In the genomic region with DNA sequence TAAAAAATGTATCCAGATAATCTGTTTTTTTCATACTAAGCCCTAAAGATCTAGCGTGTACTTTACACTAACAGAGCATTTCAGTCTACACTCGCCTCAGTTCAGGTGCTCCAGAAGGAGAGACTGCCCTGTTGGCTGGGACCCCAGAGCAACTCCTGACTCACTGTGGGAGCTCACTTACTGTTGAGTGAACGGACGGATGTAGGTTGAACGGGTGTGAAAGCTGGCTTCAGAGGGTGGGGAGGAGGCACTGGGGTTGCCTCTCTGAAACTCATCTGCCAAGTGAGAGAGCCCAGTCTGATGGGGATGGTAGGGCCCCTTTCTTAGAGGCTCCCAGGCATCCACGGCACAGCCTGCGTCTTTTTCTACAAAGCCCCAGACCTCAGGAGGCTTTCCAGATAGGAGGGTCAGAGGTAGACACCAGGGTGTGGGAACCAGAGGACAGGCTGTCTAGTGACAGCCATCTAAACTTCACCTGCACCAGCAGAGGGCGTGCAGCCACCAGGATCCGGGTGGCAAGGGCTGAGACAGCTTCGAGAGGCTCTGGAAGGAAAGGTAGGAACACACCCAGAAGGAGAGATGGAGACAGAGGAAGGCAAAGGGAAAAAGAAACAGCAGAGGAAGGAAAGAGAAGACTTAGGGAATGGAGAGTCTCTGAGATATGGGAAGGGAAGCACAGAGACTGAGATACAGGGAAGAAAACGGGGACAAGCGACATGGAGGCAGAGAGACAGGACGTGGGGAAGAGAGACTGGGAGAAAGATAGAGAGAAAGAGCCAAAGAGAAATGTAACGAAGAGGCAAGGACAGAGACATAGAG, we compare ENCODE assay signal across 1 cellular context.
TF ChIP-seq lines count a peak whose summit lies in the region.

No MANE protein-coding gene starts in this region.

TF ChIP-seq in GM12878, 131 proteins besides CTCF, POLR2A, EP300 and RAD21 (continued from another document):
- TF ChIP-seq, protein P1, sequence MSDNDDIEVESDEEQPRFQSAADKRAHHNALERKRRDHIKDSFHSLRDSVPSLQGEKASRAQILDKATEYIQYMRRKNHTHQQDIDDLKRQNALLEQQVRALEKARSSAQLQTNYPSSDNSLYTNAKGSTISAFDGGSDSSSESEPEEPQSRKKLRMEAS (IDR thresholded peaks at IDR 0.05; ENCODE audit: low read depth, low read length), result no peak
- TF ChIP-seq TCF7 (IDR thresholded peaks at IDR 0.05; ENCODE audit: borderline replicate concordance) (no peak), ESRRA (IDR thresholded peaks at IDR 0.05; ENCODE audit: low read length) (no peak), MYC (IDR thresholded peaks at IDR 0.05; ENCODE audit: insufficient read depth, insufficient read length, insufficient replicate concordance, low read length, severe bottlenecking) (no peak), POLR2AphosphoS2 (IDR thresholded peaks at IDR 0.05; ENCODE audit: low read depth, low read length) (no peak), ZNF622 (IDR thresholded peaks at IDR 0.05) (no peak), IKZF1 (conservative IDR thresholded peaks at IDR 0.05) (peak; percentile 61), ATF7 (IDR thresholded peaks at IDR 0.05; ENCODE audit: low read depth) (no peak), MEF2A (IDR thresholded peaks at IDR 0.05; ENCODE audit: insufficient read depth, low read depth, low read length) (no peak), ZNF207 (IDR thresholded peaks at IDR 0.05; ENCODE audit: borderline replicate concordance) (no peak), KAT2A (conservative IDR thresholded peaks at IDR 0.05; ENCODE audit: control insufficient read depth, low read depth, low read length) (no peak), RUNX3 (IDR thresholded peaks at IDR 0.05; ENCODE audit: low read length) (no peak), NFIC (IDR thresholded peaks at IDR 0.05; ENCODE audit: low read depth, low read length) (no peak), HCFC1 (IDR thresholded peaks at IDR 0.05; ENCODE audit: low read length) (peak; percentile 44; the same call in 1 of the 2 replicates), ZSCAN29 (IDR thresholded peaks at IDR 0.05) (no peak), EED (IDR thresholded peaks at IDR 0.05; ENCODE audit: low read depth) (no peak), CHD4 (IDR thresholded peaks at IDR 0.05) (no peak), PAX5 (IDR thresholded peaks at IDR 0.05; ENCODE audit: borderline replicate concordance, low read depth, low read length) (no peak), CEBPB (IDR thresholded peaks at IDR 0.05; ENCODE audit: borderline replicate concordance in 1 of 2, low read depth in 2 of 2, low read length in 2 of 2) (no peak), FOXM1 (IDR thresholded peaks at IDR 0.05; ENCODE audit: low read depth, low read length) (no peak), ZZZ3 (IDR thresholded peaks at IDR 0.05; ENCODE audit: control insufficient read depth, insufficient read length, low read depth) (no peak)
- TF ChIP-seq, protein P2, sequence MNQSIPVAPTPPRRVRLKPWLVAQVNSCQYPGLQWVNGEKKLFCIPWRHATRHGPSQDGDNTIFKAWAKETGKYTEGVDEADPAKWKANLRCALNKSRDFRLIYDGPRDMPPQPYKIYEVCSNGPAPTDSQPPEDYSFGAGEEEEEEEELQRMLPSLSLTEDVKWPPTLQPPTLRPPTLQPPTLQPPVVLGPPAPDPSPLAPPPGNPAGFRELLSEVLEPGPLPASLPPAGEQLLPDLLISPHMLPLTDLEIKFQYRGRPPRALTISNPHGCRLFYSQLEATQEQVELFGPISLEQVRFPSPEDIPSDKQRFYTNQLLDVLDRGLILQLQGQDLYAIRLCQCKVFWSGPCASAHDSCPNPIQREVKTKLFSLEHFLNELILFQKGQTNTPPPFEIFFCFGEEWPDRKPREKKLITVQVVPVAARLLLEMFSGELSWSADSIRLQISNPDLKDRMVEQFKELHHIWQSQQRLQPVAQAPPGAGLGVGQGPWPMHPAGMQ (IDR thresholded peaks at IDR 0.05; ENCODE audit: borderline replicate concordance), result no peak; the same call in 1 of the 2 replicates
- TF ChIP-seq, protein P3, sequence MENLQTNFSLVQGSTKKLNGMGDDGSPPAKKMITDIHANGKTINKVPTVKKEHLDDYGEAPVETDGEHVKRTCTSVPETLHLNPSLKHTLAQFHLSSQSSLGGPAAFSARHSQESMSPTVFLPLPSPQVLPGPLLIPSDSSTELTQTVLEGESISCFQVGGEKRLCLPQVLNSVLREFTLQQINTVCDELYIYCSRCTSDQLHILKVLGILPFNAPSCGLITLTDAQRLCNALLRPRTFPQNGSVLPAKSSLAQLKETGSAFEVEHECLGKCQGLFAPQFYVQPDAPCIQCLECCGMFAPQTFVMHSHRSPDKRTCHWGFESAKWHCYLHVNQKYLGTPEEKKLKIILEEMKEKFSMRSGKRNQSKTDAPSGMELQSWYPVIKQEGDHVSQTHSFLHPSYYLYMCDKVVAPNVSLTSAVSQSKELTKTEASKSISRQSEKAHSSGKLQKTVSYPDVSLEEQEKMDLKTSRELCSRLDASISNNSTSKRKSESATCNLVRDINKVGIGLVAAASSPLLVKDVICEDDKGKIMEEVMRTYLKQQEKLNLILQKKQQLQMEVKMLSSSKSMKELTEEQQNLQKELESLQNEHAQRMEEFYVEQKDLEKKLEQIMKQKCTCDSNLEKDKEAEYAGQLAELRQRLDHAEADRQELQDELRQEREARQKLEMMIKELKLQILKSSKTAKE (IDR thresholded peaks at IDR 0.05; ENCODE audit: low read depth, poor library complexity, severe bottlenecking), result peak; percentile 60
- TF ChIP-seq, protein P4, sequence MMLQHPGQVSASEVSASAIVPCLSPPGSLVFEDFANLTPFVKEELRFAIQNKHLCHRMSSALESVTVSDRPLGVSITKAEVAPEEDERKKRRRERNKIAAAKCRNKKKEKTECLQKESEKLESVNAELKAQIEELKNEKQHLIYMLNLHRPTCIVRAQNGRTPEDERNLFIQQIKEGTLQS (IDR thresholded peaks at IDR 0.05; ENCODE audit: borderline replicate concordance, extremely low read depth, low read depth, low read length), result no peak
- TF ChIP-seq, protein P5, sequence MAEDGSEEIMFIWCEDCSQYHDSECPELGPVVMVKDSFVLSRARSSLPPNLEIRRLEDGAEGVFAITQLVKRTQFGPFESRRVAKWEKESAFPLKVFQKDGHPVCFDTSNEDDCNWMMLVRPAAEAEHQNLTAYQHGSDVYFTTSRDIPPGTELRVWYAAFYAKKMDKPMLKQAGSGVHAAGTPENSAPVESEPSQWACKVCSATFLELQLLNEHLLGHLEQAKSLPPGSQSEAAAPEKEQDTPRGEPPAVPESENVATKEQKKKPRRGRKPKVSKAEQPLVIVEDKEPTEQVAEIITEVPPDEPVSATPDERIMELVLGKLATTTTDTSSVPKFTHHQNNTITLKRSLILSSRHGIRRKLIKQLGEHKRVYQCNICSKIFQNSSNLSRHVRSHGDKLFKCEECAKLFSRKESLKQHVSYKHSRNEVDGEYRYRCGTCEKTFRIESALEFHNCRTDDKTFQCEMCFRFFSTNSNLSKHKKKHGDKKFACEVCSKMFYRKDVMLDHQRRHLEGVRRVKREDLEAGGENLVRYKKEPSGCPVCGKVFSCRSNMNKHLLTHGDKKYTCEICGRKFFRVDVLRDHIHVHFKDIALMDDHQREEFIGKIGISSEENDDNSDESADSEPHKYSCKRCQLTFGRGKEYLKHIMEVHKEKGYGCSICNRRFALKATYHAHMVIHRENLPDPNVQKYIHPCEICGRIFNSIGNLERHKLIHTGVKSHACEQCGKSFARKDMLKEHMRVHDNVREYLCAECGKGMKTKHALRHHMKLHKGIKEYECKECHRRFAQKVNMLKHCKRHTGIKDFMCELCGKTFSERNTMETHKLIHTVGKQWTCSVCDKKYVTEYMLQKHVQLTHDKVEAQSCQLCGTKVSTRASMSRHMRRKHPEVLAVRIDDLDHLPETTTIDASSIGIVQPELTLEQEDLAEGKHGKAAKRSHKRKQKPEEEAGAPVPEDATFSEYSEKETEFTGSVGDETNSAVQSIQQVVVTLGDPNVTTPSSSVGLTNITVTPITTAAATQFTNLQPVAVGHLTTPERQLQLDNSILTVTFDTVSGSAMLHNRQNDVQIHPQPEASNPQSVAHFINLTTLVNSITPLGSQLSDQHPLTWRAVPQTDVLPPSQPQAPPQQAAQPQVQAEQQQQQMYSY (CRISPR knock-in tag; IDR thresholded peaks at IDR 0.05), result no peak
